In genomic region chr5:35089688-35090314, GRCh38 we compare ENCODE assay signal across 9 cellular contexts. TPM values are rescaled to one million over a fixed set of nuclear protein-coding genes. Genes with fewer than 3 reads are reported as not detected.
DNase-seq lines count a peak whose midpoint lies in the region; ATAC-seq and TF ChIP-seq lines count a peak whose summit lies in the region.
"Had no signal": no experiment of that assay in that cellular context is flagged by ENCODE, and none has a peak within 500 bp of the region (broad histone marks: within the 10 kb centered on the region; RNA-seq: fewer than 3 reads in every experiment).

No MANE protein-coding gene starts in this region.

- peaks cover 3% of the 10 kb centered on the region for H3K4me1 Mint-ChIP-seq in activated CD4-positive, alpha-beta T cell treated with anti-CD3 and anti-CD28 coated beads for 36 hours
- H3K4me1 Mint-ChIP-seq in memory B cell: peaks cover 6% of the 10 kb centered on the region

- DNase-seq in DMS114 treated with DMSO at 0.1 percent for 48 hours (lab: John Stamatoyannopoulos, UW; ENCODE audit: unreplicated experiment) (peak; percentile 20), H7 (peak; percentile 58), NCI-H2196 treated with DMSO at 0.1 percent for 48 hours (lab: John Stamatoyannopoulos, UW; ENCODE audit: unreplicated experiment) (peak; percentile 5), coronary artery (ENCODE audit: low spot score) (no peak), memory B cell (ENCODE audit: low spot score in 2 of 2) (peak; percentile 58 to 62)
- peak; percentile 73 for DNase-seq in activated CD4-positive, alpha-beta T cell treated with anti-CD3 and anti-CD28 coated beads for 36 hours
- peak; percentile 68 for DNase-seq in stimulated activated CD8-positive, alpha-beta memory T cell treated with anti-CD3 and anti-CD28 coated beads, Interleukin-4, amount 100 ng/mL, for 48 hours

- H3K27me3 ChIP-seq in H7 (ENCODE audit: control insufficient read depth, insufficient read depth, low read length): no peaks in the 10 kb centered on the region

- peak; percentile 60 for TF ChIP-seq CTCF in coronary artery (IDR thresholded peaks at IDR 0.05)

- CTCF ChIA-PET in activated CD4-positive, alpha-beta T cell treated with anti-CD3 and anti-CD28 coated beads for 36 hours (lab: Charles Lee): interaction anchor here (0.8 to 1.3 kb wide), 4 partner anchors 93 to 837 kb away, joined by 3 to 8 read pairs (median 5); no protein-coding TSS in a partner anchor

- POLR2A ChIA-PET in activated CD4-positive, alpha-beta T cell treated with anti-CD3 and anti-CD28 coated beads for 36 hours (lab: Charles Lee): no interaction called here

- no peak overlapping the region for H3K4me3 ChIP-seq in H7 (ENCODE audit: insufficient read depth, low read depth, low read length)
- no peak overlapping the region for H3K4me3 ChIP-seq in coronary artery

- no peak overlapping the region for H3K27ac ChIP-seq in coronary artery

- no peaks in the 10 kb centered on the region for H3K36me3 Mint-ChIP-seq in activated CD4-positive, alpha-beta T cell treated with anti-CD3 and anti-CD28 coated beads for 36 hours (ENCODE audit: low read depth)
- no peaks in the 10 kb centered on the region for H3K36me3 Mint-ChIP-seq in memory B cell
- H3K36me3 Mint-ChIP-seq: activated naive CD8-positive, alpha-beta T cell had no signal

- no peaks in the 10 kb centered on the region for H3K9me3 Mint-ChIP-seq in activated CD4-positive, alpha-beta T cell treated with anti-CD3 and anti-CD28 coated beads for 36 hours (ENCODE audit: low read depth)
- no peaks in the 10 kb centered on the region for H3K9me3 Mint-ChIP-seq in memory B cell

- H3K27ac Mint-ChIP-seq in activated CD4-positive, alpha-beta T cell treated with anti-CD3 and anti-CD28 coated beads for 36 hours: no peak overlapping the region
- no peak overlapping the region for H3K27ac Mint-ChIP-seq in memory B cell
- H3K27ac Mint-ChIP-seq: activated naive CD8-positive, alpha-beta T cell had no signal

- no peak for ATAC-seq in activated CD4-positive, alpha-beta T cell treated with anti-CD3 and anti-CD28 coated beads for 36 hours
- ATAC-seq in memory B cell (ENCODE audit: low read depth): peak; percentile 51
- ATAC-seq in GM21447 (IDR thresholded peaks at IDR 0.05; ENCODE audit: unreplicated experiment): no peak

- peaks cover 9% of the 10 kb centered on the region for H3K27me3 Mint-ChIP-seq in activated CD4-positive, alpha-beta T cell treated with anti-CD3 and anti-CD28 coated beads for 36 hours
- peaks cover 5% of the 10 kb centered on the region for H3K27me3 Mint-ChIP-seq in memory B cell
- H3K27me3 Mint-ChIP-seq: activated naive CD8-positive, alpha-beta T cell had no signal

- no peak overlapping the region for H3K4me3 Mint-ChIP-seq in activated CD4-positive, alpha-beta T cell treated with anti-CD3 and anti-CD28 coated beads for 36 hours
- H3K4me3 Mint-ChIP-seq in memory B cell: no peak overlapping the region
- H3K4me3 Mint-ChIP-seq: activated naive CD8-positive, alpha-beta T cell had no signal

- no peaks in the 10 kb centered on the region for H3K36me3 ChIP-seq in H7 (replicated peaks; ENCODE audit: control insufficient read depth, insufficient read depth, low read length)

- intact Hi-C loops in activated CD4-positive, alpha-beta T cell treated with anti-CD3 and anti-CD28 coated beads for 36 hours (cut with DNase I, micrococcal nuclease): loop anchor here (1.0 to 2.0 kb wide), 5 partner anchors 93 to 836 kb away; no protein-coding TSS in a partner anchor

RNA-seq across cellular contexts. Expression of gene AGXT2, which starts 42.1 kb away (rescaled TPM):
- total RNA-seq in H7 (2014; rRNA removed; shearing (Covaris generic)): not detected in 2 replicates
- not detected for total RNA-seq in activated CD4-positive, alpha-beta T cell treated with anti-CD3 and anti-CD28 coated beads for 36 hours
